ENCODE assay signal across 30 cellular contexts in genomic region chr10:2915412-2915811, GRCh38.
"Had no signal": no experiment of that assay in that cellular context is flagged by ENCODE, and none has a peak within 500 bp of the region (broad histone marks: within the 10 kb centered on the region; RNA-seq: fewer than 3 reads in every experiment).

No MANE protein-coding gene starts in this region.

- H3K9me3 ChIP-seq: MG63 had no signal

- H2AFZ ChIP-seq: PC-9 had no signal

- H3K27ac ChIP-seq: PC-9, RWPE1, WERI-Rb-1 had no signal

- ATAC-seq: activated CD8-positive, alpha-beta memory T cell treated with anti-CD3 and anti-CD28 coated beads, Interleukin-2, amount 10 ng/mL, durations not matched to agents 7 days and 5 days; activated naive CD8-positive, alpha-beta T cell treated with anti-CD3 and anti-CD28 coated beads, Interleukin-2, amount 50 U/mL, for 24 hours; Right ventricle myocardium inferior had no signal

- H3K36me3 ChIP-seq: MG63, WERI-Rb-1 had no signal

- H3K4me2 ChIP-seq: PC-9 had no signal

- H3K4me3 ChIP-seq: MG63, PC-9 had no signal

- DNase-seq: activated CD4-positive, alpha-beta memory T cell treated with anti-CD3 and anti-CD28 coated beads, Interleukin-2, amount 10 ng/mL, durations not matched to agents 7 days and 5 days; activated CD4-positive, alpha-beta T cell treated with anti-CD3 and anti-CD28 coated beads for 1 hour; activated CD4-positive, alpha-beta T cell treated with anti-CD3 and anti-CD28 coated beads for 48 hours; activated CD4-positive, CD25-positive, alpha-beta regulatory T cell; activated CD8-positive, alpha-beta memory T cell treated with anti-CD3 and anti-CD28 coated beads for 24 hours; activated CD8-positive, alpha-beta memory T cell treated with anti-CD3 and anti-CD28 coated beads, Interleukin-2, amount 10 ng/mL, durations not matched to agents 7 days and 5 days; activated CD8-positive, alpha-beta memory T cell treated with anti-CD3 and anti-CD28 coated beads, Interleukin-2, amount 50 U/mL, for 48 hours; activated effector memory CD4-positive, alpha-beta T cell treated with Interleukin-2 at 50 U/mL for 16 hours; activated naive CD4-positive, alpha-beta T cell treated with anti-CD3 and anti-CD28 coated beads, Interleukin-2, amount 10 ng/mL, durations not matched to agents 7 days and 5 days; activated naive CD8-positive, alpha-beta T cell treated with anti-CD3 and anti-CD28 coated beads, Interleukin-2, amount 50 U/mL, for 24 hours; activated T-cell treated with anti-CD3 and anti-CD28 coated beads, Interleukin-2, amount 50 U/mL, for 48 hours; anterior cingulate cortex; central memory CD4-positive, alpha-beta T cell; Kasumi-1; MV-4-11; NCI-H1092; NCI-H1436 treated with DMSO at 0.1 percent for 48 hours; NCI-H1694 treated with DMSO at 0.1 percent for 48 hours; NCI-H2029; NCI-H345; NCI-H524 treated with DMSO at 0.1 percent for 48 hours; PC-9; SIG-M5; SW 1271; T-helper 1 cell; T1000; WERI-Rb-1 had no signal
